9 cellular contexts compared by ENCODE assay signal in the genomic region with DNA sequence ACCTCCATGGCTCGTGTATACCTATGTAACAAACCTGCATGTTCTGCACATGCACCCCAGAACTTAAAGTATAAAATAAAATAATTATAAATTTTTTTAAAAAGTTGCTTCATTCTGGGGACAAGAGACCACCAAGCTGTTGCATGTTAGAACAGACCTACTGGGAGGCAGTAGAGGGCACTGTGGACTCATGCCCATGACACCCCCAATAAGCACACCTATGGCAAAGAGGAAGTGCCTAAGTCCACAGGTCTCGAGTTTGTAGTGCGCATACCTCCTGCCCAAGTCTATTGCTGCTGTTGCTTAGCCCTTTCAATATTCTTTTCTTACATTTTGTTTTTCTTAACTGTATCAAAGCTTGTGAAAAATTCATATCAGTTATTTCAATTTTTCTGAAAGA.
DNase-seq lines count a peak whose midpoint lies in the region; ATAC-seq and TF ChIP-seq lines count a peak whose summit lies in the region.
"Had no signal": no experiment of that assay in that cellular context is flagged by ENCODE, and none has a peak within 500 bp of the region (broad histone marks: within the 10 kb centered on the region; RNA-seq: fewer than 3 reads in every experiment).

No MANE protein-coding gene starts in this region.

- H3K36me3 ChIP-seq in HCT116 (ENCODE audit: control insufficient read depth in 1 of 2, insufficient read depth in 2 of 2, low read length in 2 of 2) (no peaks in the 10 kb centered on the region), RWPE2 (ENCODE audit: low read depth) (no peaks in the 10 kb centered on the region), mammary epithelial cell (ENCODE audit: insufficient read depth, low read length) (no peaks in the 10 kb centered on the region)

- ATAC-seq in HCT116 (no peak), RWPE2 (ENCODE audit: low read depth) (no peak; the same call in 2 of the 3 replicates), left lobe of liver (peak; percentile 64)
- ATAC-seq: Panc1 had no signal

- intact Hi-C loops in HCT116 (cut with micrococcal nuclease) = no loop called here
- intact Hi-C loops in mammary epithelial cell (cut with micrococcal nuclease) = loop anchor here (1.0 kb wide), 1 partner anchor 267 kb away; no protein-coding TSS in a partner anchor

- H3K79me2 ChIP-seq in HCT116 (ENCODE audit: insufficient read depth, low read length) (no peaks in the 10 kb centered on the region), mammary epithelial cell (ENCODE audit: insufficient read depth, low read length) (no peaks in the 10 kb centered on the region)

- H3K4me1 Mint-ChIP-seq in activated CD4-positive, alpha-beta T cell treated with anti-CD3 and anti-CD28 coated beads, Interleukin-2, amount 10 ng/mL, durations not matched to agents 7 days and 5 days = no peaks in the 10 kb centered on the region

- H3K4me1 ChIP-seq in HCT116 (ENCODE audit: control insufficient read depth in 1 of 2, insufficient read depth in 2 of 2, low read length in 2 of 2) (no peaks in the 10 kb centered on the region), RWPE2 (ENCODE audit: insufficient read depth, poor library complexity, severe bottlenecking) (peaks cover 10% of the 10 kb centered on the region), mammary epithelial cell (ENCODE audit: insufficient read depth, low read length) (peaks cover 6% of the 10 kb centered on the region)

- CTCF ChIA-PET in HCT116 (lab: Charles Lee) (no interaction called here), mammary epithelial cell (lab: Charles Lee; ENCODE audit: low non-redundant PET) (no interaction called here)
- CTCF ChIA-PET in activated CD4-positive, alpha-beta T cell treated with anti-CD3 and anti-CD28 coated beads, Interleukin-2, amount 10 ng/mL, durations not matched to agents 7 days and 5 days (lab: Charles Lee) = no interaction called here

- 98% methylated on average over 3 of the region's 3 CpGs for WGBS in mammary epithelial cell (ENCODE audit: low coverage, missing lambda C conversion rate)

- no peak overlapping the region for H2AFZ ChIP-seq in HCT116 (ENCODE audit: low read depth, low read length, poor library complexity, severe bottlenecking)
- H2AFZ ChIP-seq in mammary epithelial cell (ENCODE audit: low read depth, low read length) = no peak overlapping the region

- TF ChIP-seq RAD21 in HCT116 (IDR thresholded peaks at IDR 0.05; ENCODE audit: low read depth) = no peak

- BruUV-seq in HCT116 (replicated peaks; lab: Mats Ljungman, UMichigan) = no TSS peak
- BruUV-seq in mammary epithelial cell (replicated peaks; lab: Mats Ljungman, UMichigan) = no TSS peak

- POLR2A ChIA-PET in HCT116 (lab: Charles Lee) = interaction anchor here (1.2 kb wide), 1 partner anchor 268 kb away, joined by 4 read pairs; a partner anchor contains a TSS
- POLR2A ChIA-PET in activated CD4-positive, alpha-beta T cell treated with anti-CD3 and anti-CD28 coated beads, Interleukin-2, amount 10 ng/mL, durations not matched to agents 7 days and 5 days (lab: Charles Lee) = no interaction called here

- H3K27me3 ChIP-seq in HCT116 (ENCODE audit: insufficient read depth, low read length) (no peaks in the 10 kb centered on the region), RWPE2 (ENCODE audit: insufficient read depth, poor library complexity, severe bottlenecking) (no peaks in the 10 kb centered on the region), mammary epithelial cell (ENCODE audit: insufficient read depth, low read length) (no peaks in the 10 kb centered on the region)

- H4K20me1 ChIP-seq in HCT116 (ENCODE audit: insufficient read depth) (no peaks in the 10 kb centered on the region), mammary epithelial cell (ENCODE audit: insufficient read depth, low read length) (no peaks in the 10 kb centered on the region)

- H3K4me3 ChIP-seq in HCT116 (replicated peaks in 1 of 2; ENCODE audit: low read depth in 1 of 2, low read length in 2 of 2) (no peak overlapping the region), RWPE2 (ENCODE audit: severe bottlenecking) (no peak overlapping the region), mammary epithelial cell (replicated peaks in 1 of 3; ENCODE audit: insufficient read depth in 1 of 3, low read depth in 2 of 3, low read length in 3 of 3) (no peak overlapping the region)

- H3K9ac ChIP-seq in HCT116 (ENCODE audit: low read length) (no peak overlapping the region), mammary epithelial cell (ENCODE audit: insufficient read depth, low read length) (no peak overlapping the region)

- dilution Hi-C loops in mammary epithelial cell (cut with HindIII; ENCODE audit: low sequenced_read_pairs) = no loop called here

- H3K9me3 ChIP-seq in HCT116 (ENCODE audit: control insufficient read depth in 1 of 2, insufficient read depth in 1 of 2, low read depth in 1 of 2, low read length in 2 of 2) (no peaks in the 10 kb centered on the region), RWPE2 (ENCODE audit: severe bottlenecking) (no peaks in the 10 kb centered on the region), mammary epithelial cell (replicated peaks; ENCODE audit: insufficient read depth, low read length) (no peaks in the 10 kb centered on the region)

- H3K27me3 Mint-ChIP-seq in activated CD4-positive, alpha-beta T cell treated with anti-CD3 and anti-CD28 coated beads, Interleukin-2, amount 10 ng/mL, durations not matched to agents 7 days and 5 days = peaks cover 10% of the 10 kb centered on the region

- DNase-seq in HCT116 (ENCODE audit: low read depth, low spot score) (peak; percentile 2), RWPE2 (ENCODE audit: low spot score) (no peak), left lobe of liver (ENCODE audit: low spot score) (no peak), NK-92 (lab: John Stamatoyannopoulos, UW; ENCODE audit: unreplicated experiment) (no peak), NCI-H1417 treated with DMSO at 0.1 percent for 48 hours (lab: John Stamatoyannopoulos, UW) (no peak), mammary epithelial cell (no peak)
- DNase-seq in activated CD4-positive, alpha-beta T cell treated with anti-CD3 and anti-CD28 coated beads, Interleukin-2, amount 10 ng/mL, durations not matched to agents 7 days and 5 days = no peak

- H3K4me2 ChIP-seq in HCT116 (ENCODE audit: low read length) = no peak overlapping the region
- no peak overlapping the region for H3K4me2 ChIP-seq in mammary epithelial cell (ENCODE audit: insufficient read depth, low read depth, low read length)

- TF ChIP-seq CTCF in GM12873 (IDR thresholded peaks at IDR 0.05; ENCODE audit: insufficient read depth, low read depth, low read length, missing control alignments) = peak; percentile 65
- TF ChIP-seq CTCF in HCT116 (IDR thresholded peaks at IDR 0.05 in 2 of 3, conservative IDR thresholded peaks at IDR 0.05 in 1 of 3; ENCODE audit: borderline replicate concordance in 1 of 3, insufficient read depth in 1 of 3, low read depth in 2 of 3, low read length in 2 of 3) = peak in 2 of 3 experiments; percentile 6 to 22; a peak in 1 of 6 replicates
- peak; percentile 45 for TF ChIP-seq CTCF in RWPE2 (IDR thresholded peaks at IDR 0.05; ENCODE audit: poor library complexity, severe bottlenecking)
- TF ChIP-seq CTCF in mammary epithelial cell (conservative IDR thresholded peaks at IDR 0.05 in 1 of 2, IDR thresholded peaks at IDR 0.05 in 1 of 2; ENCODE audit: extremely low read depth in 1 of 2, insufficient read depth in 1 of 2, low read depth in 1 of 2, low read length in 2 of 2) = peak in 1 of 2 donors; percentile 22

- H3K36me3 Mint-ChIP-seq in activated CD4-positive, alpha-beta T cell treated with anti-CD3 and anti-CD28 coated beads, Interleukin-2, amount 10 ng/mL, durations not matched to agents 7 days and 5 days (ENCODE audit: low read depth) = no peaks in the 10 kb centered on the region

- TF ChIP-seq POLR2A in HCT116 (IDR thresholded peaks at IDR 0.05; ENCODE audit: borderline replicate concordance, extremely low read depth, insufficient read depth, insufficient read length) = no peak

- RAD21 ChIA-PET in HCT116 (lab: Charles Lee; ENCODE audit: low non-redundant PET in 1 of 2, low total read pairs in 2 of 2, uncharacterized antibody in 2 of 2, unreplicated experiment in 2 of 2) = no interaction called here

- in situ Hi-C loops in mammary epithelial cell (cut with MboI; ENCODE audit: low sequenced_read_pairs in 2 of 2) = no loop called here

- H3K27ac ChIP-seq in HCT116 (ENCODE audit: low read depth, low read length) (no peak overlapping the region), RWPE2 (ENCODE audit: poor library complexity, severe bottlenecking) (no peak overlapping the region), mammary epithelial cell (ENCODE audit: insufficient read depth, low read depth, low read length) (no peak overlapping the region)

- H3K4me3 Mint-ChIP-seq in activated CD4-positive, alpha-beta T cell treated with anti-CD3 and anti-CD28 coated beads, Interleukin-2, amount 10 ng/mL, durations not matched to agents 7 days and 5 days = no peak overlapping the region

- H3K9me3 Mint-ChIP-seq in activated CD4-positive, alpha-beta T cell treated with anti-CD3 and anti-CD28 coated beads, Interleukin-2, amount 10 ng/mL, durations not matched to agents 7 days and 5 days = no peaks in the 10 kb centered on the region

- H3K27ac Mint-ChIP-seq in activated CD4-positive, alpha-beta T cell treated with anti-CD3 and anti-CD28 coated beads, Interleukin-2, amount 10 ng/mL, durations not matched to agents 7 days and 5 days = no peak overlapping the region

- no peaks in the 10 kb centered on the region for H3K9me2 ChIP-seq in HCT116 (ENCODE audit: insufficient read depth)

TF ChIP-seq in HCT116, 20 proteins besides CTCF, POLR2A, EP300 and RAD21 (continues in another document):
- TF ChIP-seq ZFX (IDR thresholded peaks at IDR 0.05) (no peak), EGR1 (IDR thresholded peaks at IDR 0.05; ENCODE audit: low read depth) (no peak), YY1 (IDR thresholded peaks at IDR 0.05; ENCODE audit: extremely low read depth, insufficient replicate concordance, low read depth, low read length) (no peak)
- TF ChIP-seq, protein P1, sequence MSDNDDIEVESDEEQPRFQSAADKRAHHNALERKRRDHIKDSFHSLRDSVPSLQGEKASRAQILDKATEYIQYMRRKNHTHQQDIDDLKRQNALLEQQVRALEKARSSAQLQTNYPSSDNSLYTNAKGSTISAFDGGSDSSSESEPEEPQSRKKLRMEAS (IDR thresholded peaks at IDR 0.05) = no peak
